Comparison of ENCODE assay signal across 7 cellular contexts in the genomic region with DNA sequence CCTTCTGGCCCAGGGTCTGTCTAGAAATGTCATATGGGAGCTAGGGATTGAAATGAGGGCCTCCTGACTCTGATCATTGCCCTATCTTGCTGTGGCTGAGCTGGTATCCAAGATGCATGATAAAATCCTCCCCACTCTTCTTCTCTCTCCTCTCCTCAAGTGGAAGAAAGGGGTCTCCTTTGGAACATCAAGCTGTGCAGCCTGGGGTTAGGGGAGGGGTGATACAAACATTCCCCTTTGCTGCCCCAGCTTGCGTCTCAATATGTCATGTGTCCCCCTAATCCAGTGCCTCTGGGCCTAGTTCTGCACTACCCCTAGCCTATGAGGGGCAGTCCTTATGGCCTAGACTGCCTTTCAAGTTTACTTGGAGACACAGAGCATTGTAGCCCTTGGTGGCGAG. TPM values are rescaled to one million over a fixed set of nuclear protein-coding genes. Genes with fewer than 3 reads are reported as not detected.
"Had no signal": no experiment of that assay in that cellular context is flagged by ENCODE, and none has a peak within 500 bp of the region (broad histone marks: within the 10 kb centered on the region; RNA-seq: fewer than 3 reads in every experiment).

No MANE protein-coding gene starts in this region.

- H3K4me3 ChIP-seq: GM23338, K562 had no signal

- H3K4me1 Mint-ChIP-seq: GM23338, H9 had no signal

- ATAC-seq: GM23338 had no signal

- DNase-seq: H9, HCEC 1CT, IMR-90 had no signal

- H3K4me3 Mint-ChIP-seq: GM23338, H9 had no signal

- H3K27ac Mint-ChIP-seq: GM23338 had no signal

RNA-seq across cellular contexts. Expression of gene RDH16, which starts 8.5 kb away (rescaled TPM):
- total RNA-seq: HT-29, IMR-90 had no signal
- polyA plus RNA-seq: IMR-90 had no signal

RNA-seq across cellular contexts. Expression of gene SDR9C7, which starts 14.7 kb away (rescaled TPM):
- total RNA-seq: GM23338, H1, H9, HT-29, IMR-90 had no signal
- polyA plus RNA-seq: GM23338, IMR-90 had no signal
